ENCODE assay signal across 8 cellular contexts in genomic region chr1:62784509-62785365, GRCh38. TPM values are rescaled to one million over a fixed set of nuclear protein-coding genes. Genes with fewer than 3 reads are reported as not detected.
DNase-seq lines count a peak whose midpoint lies in the region; ATAC-seq, FAIRE-seq and TF ChIP-seq lines count a peak whose summit lies in the region.

No MANE protein-coding gene starts in this region.

- no peak overlapping the region for H3K4me3 Mint-ChIP-seq in CD8-positive, alpha-beta T cell

- peak overlapping the region; percentile 91 to 97 (median 94) for H3K9ac ChIP-seq in skeletal muscle tissue (ENCODE audit: low read depth in 1 of 3, low read length in 3 of 3)

- CTCF ChIA-PET in CD8-positive, alpha-beta T cell (lab: Charles Lee), result no interaction called here

- DNase-seq in CD8-positive, alpha-beta T cell, result no peak
- no peak for DNase-seq in GM19239 (ENCODE audit: insufficient read length, low spot score)
- DNase-seq in SKM-1 treated with dmso at 0.1 percent for 144 hours (lab: John Stamatoyannopoulos, UW; ENCODE audit: unreplicated experiment), result peak; percentile 55
- DNase-seq in cardiac muscle cell (ENCODE audit: low read depth in 1 of 2, low spot score in 1 of 2), result peak in 1 of 2 donors; percentile 25
- DNase-seq in GM12892 (ENCODE audit: insufficient read length), result no peak
- no peak for DNase-seq in activated CD4-positive, alpha-beta T cell treated with anti-CD3 and anti-CD28 coated beads for 4 hours

- H3K9me3 Mint-ChIP-seq in CD8-positive, alpha-beta T cell, result no peaks in the 10 kb centered on the region

- no peaks in the 10 kb centered on the region for H3K27me3 ChIP-seq in CD8-positive, alpha-beta T cell (ENCODE audit: insufficient read depth, low read length)
- H3K27me3 ChIP-seq in cardiac muscle cell (no peaks in the 10 kb centered on the region), skeletal muscle tissue (ENCODE audit: control insufficient read depth in 3 of 3, insufficient read depth in 3 of 3, low read length in 3 of 3) (no peaks in the 10 kb centered on the region)

- intact Hi-C loops in CD8-positive, alpha-beta T cell (cut with DNase I, micrococcal nuclease), result loop anchor here (1.0 to 10.0 kb wide), 9 partner anchors 97 to 1700 kb away; partner anchors contain the start of genes DOCK7 (in 2 of the 2), TM2D1 (in 2 of the 2), FOXD3 (in 1 of the 2) and NFIA (in 1 of the 2)

- no peak overlapping the region for H3K27ac Mint-ChIP-seq in CD8-positive, alpha-beta T cell

- POLR2A ChIA-PET in CD8-positive, alpha-beta T cell (lab: Charles Lee), result interaction anchor here (1.1 kb wide), 1 partner anchor 348 kb away, joined by 8 read pairs; the partner anchor contains the start of gene USP1

- peaks cover 16% of the 10 kb centered on the region for H3K4me1 Mint-ChIP-seq in CD8-positive, alpha-beta T cell (ENCODE audit: low read depth)

- peaks cover 6% of the 10 kb centered on the region for H3K27me3 Mint-ChIP-seq in CD8-positive, alpha-beta T cell (ENCODE audit: low read depth)

- H3K36me3 Mint-ChIP-seq in CD8-positive, alpha-beta T cell, result peaks cover 3% of the 10 kb centered on the region

- FAIRE-seq in GM19239 (lab: Jason Lieb, UNC) (peak; percentile 53), GM12892 (lab: Jason Lieb, UNC) (no peak)

- peak overlapping the region; percentile 90 for H3K27ac ChIP-seq in CD8-positive, alpha-beta T cell (ENCODE audit: low read depth, low read length)
- H3K27ac ChIP-seq in cardiac muscle cell, result peak overlapping the region; percentile 97
- peak overlapping the region; percentile 87 for H3K27ac ChIP-seq in skeletal muscle tissue (ENCODE audit: low read depth, low read length)

- H3K36me3 ChIP-seq in CD8-positive, alpha-beta T cell (ENCODE audit: insufficient read depth, low read length), result no peaks in the 10 kb centered on the region
- H3K36me3 ChIP-seq in cardiac muscle cell (no peaks in the 10 kb centered on the region), skeletal muscle tissue (ENCODE audit: control insufficient read depth in 3 of 3, insufficient read depth in 3 of 3, low read length in 3 of 3) (no peaks in the 10 kb centered on the region)

- no peaks in the 10 kb centered on the region for H3K9me3 ChIP-seq in CD8-positive, alpha-beta T cell (ENCODE audit: low read length)
- H3K9me3 ChIP-seq in cardiac muscle cell (ENCODE audit: low read depth) (no peaks in the 10 kb centered on the region), skeletal muscle tissue (ENCODE audit: control insufficient read depth in 3 of 3, low read length in 3 of 3) (no peaks in the 10 kb centered on the region)

- TF ChIP-seq POLR2A in GM12892 (IDR thresholded peaks at IDR 0.05; ENCODE audit: low read depth, low read length), result no peak

- H3K4me1 ChIP-seq in CD8-positive, alpha-beta T cell (ENCODE audit: insufficient read depth, low read length), result peaks cover 11% of the 10 kb centered on the region
- H3K4me1 ChIP-seq in cardiac muscle cell (ENCODE audit: low read depth) (peaks cover 11% of the 10 kb centered on the region), skeletal muscle tissue (ENCODE audit: control insufficient read depth in 3 of 3, insufficient read depth in 3 of 3, low read length in 3 of 3) (peaks cover 0 to 7% (median 0%) of the 10 kb centered on the region in 3 donors)

- peak; percentile 7 for ATAC-seq in CD8-positive, alpha-beta T cell
- peak; percentile 37 for ATAC-seq in HG03280 (IDR thresholded peaks at IDR 0.05; ENCODE audit: unreplicated experiment)

- TF ChIP-seq CTCF in CD8-positive, alpha-beta T cell (IDR thresholded peaks at IDR 0.05), result no peak
- TF ChIP-seq CTCF in cardiac muscle cell (IDR thresholded peaks at IDR 0.05; ENCODE audit: low read depth, low read length), result no peak

- peak overlapping the region; percentile 97 for H3K4me3 ChIP-seq in CD8-positive, alpha-beta T cell (ENCODE audit: low read depth, low read length)
- H3K4me3 ChIP-seq in cardiac muscle cell, result peak overlapping the region; percentile 68
- peak overlapping the region; percentile 91 to 100 (median 97) for H3K4me3 ChIP-seq in skeletal muscle tissue (ENCODE audit: low read length in 3 of 3)

RNA-seq across cellular contexts. Expression of gene ATG4C, which starts 0.8 kb away (rescaled TPM):
- total RNA-seq in CD8-positive, alpha-beta T cell, result 1 to 10 TPM; 2.7 to 6.3 TPM
- total RNA-seq in cardiac muscle cell (7.8 and 9.0 TPM in 2 replicates), skeletal muscle tissue (7.8 TPM)
- polyA plus RNA-seq in cardiac muscle cell, result 14.7 and 17.7 TPM in 2 replicates
- 10.5 TPM for polyA plus RNA-seq in GM12892 (2012; ENCODE audit: missing spikeins)
